In the genomic region with DNA sequence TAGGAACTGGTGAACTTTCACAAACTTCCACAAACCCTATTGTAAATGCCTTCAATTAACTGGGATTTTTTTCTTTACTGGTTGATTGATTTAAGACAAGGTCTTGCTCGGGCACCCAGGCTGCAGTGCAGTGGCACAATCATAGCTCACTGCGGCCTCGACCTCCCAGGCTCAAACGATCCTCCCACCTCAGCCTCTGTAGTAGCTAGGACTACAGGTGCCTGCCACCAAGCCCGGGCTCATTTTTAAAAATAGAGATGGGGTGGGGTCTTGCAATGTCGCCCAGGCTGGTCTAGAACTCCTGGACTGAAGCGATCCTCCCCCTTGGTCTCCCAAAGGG, we compare ENCODE assay signal across 1 cellular context.
TF ChIP-seq lines count a peak whose summit lies in the region.

No MANE protein-coding gene starts in this region.

TF ChIP-seq in GM12878, 131 proteins besides CTCF, POLR2A, EP300 and RAD21:
- TF ChIP-seq, protein P1, sequence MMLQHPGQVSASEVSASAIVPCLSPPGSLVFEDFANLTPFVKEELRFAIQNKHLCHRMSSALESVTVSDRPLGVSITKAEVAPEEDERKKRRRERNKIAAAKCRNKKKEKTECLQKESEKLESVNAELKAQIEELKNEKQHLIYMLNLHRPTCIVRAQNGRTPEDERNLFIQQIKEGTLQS (IDR thresholded peaks at IDR 0.05; ENCODE audit: borderline replicate concordance, extremely low read depth, low read depth, low read length) = no peak
- TF ChIP-seq NR2F1 (conservative IDR thresholded peaks at IDR 0.05) (no peak), EZH2 (IDR thresholded peaks at IDR 0.05; ENCODE audit: borderline replicate concordance, control insufficient read depth, low read depth, low read length) (no peak), RB1 (IDR thresholded peaks at IDR 0.05; ENCODE audit: borderline replicate concordance) (no peak), SIN3A (IDR thresholded peaks at IDR 0.05; ENCODE audit: low read depth, low read length) (no peak), ZNF384 (IDR thresholded peaks at IDR 0.05; ENCODE audit: borderline replicate concordance, low read depth, low read length) (no peak), STAT1 (conservative IDR thresholded peaks at IDR 0.05) (no peak), HDGF (IDR thresholded peaks at IDR 0.05) (no peak), YBX1 (IDR thresholded peaks at IDR 0.05) (no peak)
- TF ChIP-seq, protein P2, sequence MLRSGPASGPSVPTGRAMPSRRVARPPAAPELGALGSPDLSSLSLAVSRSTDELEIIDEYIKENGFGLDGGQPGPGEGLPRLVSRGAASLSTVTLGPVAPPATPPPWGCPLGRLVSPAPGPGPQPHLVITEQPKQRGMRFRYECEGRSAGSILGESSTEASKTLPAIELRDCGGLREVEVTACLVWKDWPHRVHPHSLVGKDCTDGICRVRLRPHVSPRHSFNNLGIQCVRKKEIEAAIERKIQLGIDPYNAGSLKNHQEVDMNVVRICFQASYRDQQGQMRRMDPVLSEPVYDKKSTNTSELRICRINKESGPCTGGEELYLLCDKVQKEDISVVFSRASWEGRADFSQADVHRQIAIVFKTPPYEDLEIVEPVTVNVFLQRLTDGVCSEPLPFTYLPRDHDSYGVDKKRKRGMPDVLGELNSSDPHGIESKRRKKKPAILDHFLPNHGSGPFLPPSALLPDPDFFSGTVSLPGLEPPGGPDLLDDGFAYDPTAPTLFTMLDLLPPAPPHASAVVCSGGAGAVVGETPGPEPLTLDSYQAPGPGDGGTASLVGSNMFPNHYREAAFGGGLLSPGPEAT (IDR thresholded peaks at IDR 0.05; ENCODE audit: low read depth) = no peak
- TF ChIP-seq, protein P3, sequence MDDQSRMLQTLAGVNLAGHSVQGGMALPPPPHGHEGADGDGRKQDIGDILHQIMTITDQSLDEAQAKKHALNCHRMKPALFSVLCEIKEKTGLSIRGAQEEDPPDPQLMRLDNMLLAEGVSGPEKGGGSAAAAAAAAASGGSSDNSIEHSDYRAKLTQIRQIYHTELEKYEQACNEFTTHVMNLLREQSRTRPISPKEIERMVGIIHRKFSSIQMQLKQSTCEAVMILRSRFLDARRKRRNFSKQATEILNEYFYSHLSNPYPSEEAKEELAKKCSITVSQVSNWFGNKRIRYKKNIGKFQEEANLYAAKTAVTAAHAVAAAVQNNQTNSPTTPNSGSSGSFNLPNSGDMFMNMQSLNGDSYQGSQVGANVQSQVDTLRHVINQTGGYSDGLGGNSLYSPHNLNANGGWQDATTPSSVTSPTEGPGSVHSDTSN (IDR thresholded peaks at IDR 0.05; ENCODE audit: insufficient replicate concordance, low read depth, low read length) = no peak
- TF ChIP-seq, protein P4, sequence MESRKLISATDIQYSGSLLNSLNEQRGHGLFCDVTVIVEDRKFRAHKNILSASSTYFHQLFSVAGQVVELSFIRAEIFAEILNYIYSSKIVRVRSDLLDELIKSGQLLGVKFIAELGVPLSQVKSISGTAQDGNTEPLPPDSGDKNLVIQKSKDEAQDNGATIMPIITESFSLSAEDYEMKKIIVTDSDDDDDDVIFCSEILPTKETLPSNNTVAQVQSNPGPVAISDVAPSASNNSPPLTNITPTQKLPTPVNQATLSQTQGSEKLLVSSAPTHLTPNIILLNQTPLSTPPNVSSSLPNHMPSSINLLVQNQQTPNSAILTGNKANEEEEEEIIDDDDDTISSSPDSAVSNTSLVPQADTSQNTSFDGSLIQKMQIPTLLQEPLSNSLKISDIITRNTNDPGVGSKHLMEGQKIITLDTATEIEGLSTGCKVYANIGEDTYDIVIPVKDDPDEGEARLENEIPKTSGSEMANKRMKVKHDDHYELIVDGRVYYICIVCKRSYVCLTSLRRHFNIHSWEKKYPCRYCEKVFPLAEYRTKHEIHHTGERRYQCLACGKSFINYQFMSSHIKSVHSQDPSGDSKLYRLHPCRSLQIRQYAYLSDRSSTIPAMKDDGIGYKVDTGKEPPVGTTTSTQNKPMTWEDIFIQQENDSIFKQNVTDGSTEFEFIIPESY (IDR thresholded peaks at IDR 0.05) = no peak
